Comparison of ENCODE assay signal across 8 cellular contexts in genomic region chr19:52637718-52638585, GRCh38. TPM values are rescaled to one million over a fixed set of nuclear protein-coding genes. Genes with fewer than 3 reads are reported as not detected.
A peak's percentile ranks its signal among the peaks of the same experiment; 100 is the strongest.
DNase-seq lines count a peak whose midpoint lies in the region; ATAC-seq, FAIRE-seq and TF ChIP-seq lines count a peak whose summit lies in the region.

Gene ZNF83, minus strand, starts transcription at chr19:52638355.

- H3K9me3 Mint-ChIP-seq in astrocyte (ENCODE audit: unreplicated experiment), result no peaks in the 10 kb centered on the region

- peaks cover 2% of the 10 kb centered on the region for H3K36me3 ChIP-seq in astrocyte (ENCODE audit: insufficient read depth, low read length)
- H3K36me3 ChIP-seq in rectal smooth muscle tissue (ENCODE audit: control insufficient read depth, insufficient read depth, low read length), result peaks cover 2% of the 10 kb centered on the region
- peaks cover 0 to 5% of the 10 kb centered on the region in 2 donors for H3K36me3 ChIP-seq in vagina

- CTCF ChIA-PET in GM10248 (lab: Yijun Ruan, JAX), result no interaction called here

- peaks cover 6% of the 10 kb centered on the region for H3K79me2 ChIP-seq in astrocyte (ENCODE audit: insufficient read depth, low read length)

- peak within 1 kb of the TSS; percentile 86 for H2AFZ ChIP-seq in astrocyte (ENCODE audit: low read depth, low read length)

- intact Hi-C loops in T-helper 2 cell treated with Interferon-gamma antibody and Interleukin-4, amounts not matched to agents 100 ng/mL and 5 ng/mL, for 36 hours (cut with micrococcal nuclease), result loop anchor here (1.0 to 10.0 kb wide), 8 partner anchors 37 to 327 kb away; partner anchors contain the start of genes ZNF611, ZNF701, ZNF808 and ZNF816
- intact Hi-C loops in vagina (cut with DNase I), result no loop called here

- peak in 1 of 2 donors; percentile 33 for TF ChIP-seq POLR2A in vagina (IDR thresholded peaks at IDR 0.05)

- H3K4me3 Mint-ChIP-seq in astrocyte (ENCODE audit: unreplicated experiment), result peak within 1 kb of the TSS; percentile 96

- FAIRE-seq in astrocyte (lab: Jason Lieb, UNC), result no peak

- no peaks in the 10 kb centered on the region for H3K27me3 ChIP-seq in astrocyte (ENCODE audit: insufficient read depth, low read length)
- H3K27me3 ChIP-seq in rectal smooth muscle tissue (ENCODE audit: control insufficient read depth, insufficient read depth, low read length), result no peaks in the 10 kb centered on the region
- no peaks in the 10 kb centered on the region for H3K27me3 ChIP-seq in vagina

- peak within 1 kb of the TSS; percentile 97 for H3K27ac Mint-ChIP-seq in astrocyte (ENCODE audit: unreplicated experiment)

- H3K4me3 ChIP-seq in astrocyte (ENCODE audit: insufficient read depth, low read depth, low read length) (peak within 1 kb of the TSS; percentile 90), rectal smooth muscle tissue (ENCODE audit: low read length) (peak within 1 kb of the TSS; percentile 82), vagina (peak within 1 kb of the TSS; percentile 50 to 69)

- H3K9me3 ChIP-seq in astrocyte (ENCODE audit: insufficient read depth, low read depth, low read length) (no peaks in the 10 kb centered on the region), vagina (no peaks in the 10 kb centered on the region)

- H3K27ac ChIP-seq in astrocyte (ENCODE audit: low read depth, low read length), result peak within 1 kb of the TSS; percentile 86
- peak within 1 kb of the TSS; percentile 62 for H3K27ac ChIP-seq in rectal smooth muscle tissue (ENCODE audit: low read depth, low read length)
- peak within 1 kb of the TSS; percentile 78 for H3K27ac ChIP-seq in vagina

- H3K4me1 ChIP-seq in astrocyte (ENCODE audit: insufficient read depth, low read length) (peaks cover 6% of the 10 kb centered on the region), rectal smooth muscle tissue (ENCODE audit: control insufficient read depth, insufficient read depth, low read length) (peaks cover 2% of the 10 kb centered on the region), vagina (peaks cover 15% of the 10 kb centered on the region)

- POLR2A ChIA-PET in GM10248 (lab: Yijun Ruan, JAX), result no interaction called here

- peaks cover 11% of the 10 kb centered on the region for H3K36me3 Mint-ChIP-seq in astrocyte (ENCODE audit: low read depth, unreplicated experiment)

- DNase-seq in GM10248 (ENCODE audit: extremely low spot score), result peak; percentile 99
- peak; percentile 97 for DNase-seq in NCI-H146 (lab: John Stamatoyannopoulos, UW)
- DNase-seq in astrocyte (ENCODE audit: low read depth), result peak; percentile 83
- DNase-seq in hepatic stellate cell (ENCODE audit: low spot score), result peak; percentile 93
- peak; percentile 95 to 98 for DNase-seq in vagina (ENCODE audit: extremely low spot score in 2 of 2)

- H3K9ac ChIP-seq in astrocyte (ENCODE audit: low read length) (peak within 1 kb of the TSS; percentile 91), rectal smooth muscle tissue (ENCODE audit: low read length) (peak within 1 kb of the TSS; percentile 32)

- TF ChIP-seq CTCF in GM10248 (IDR thresholded peaks at IDR 0.05; ENCODE audit: control extremely low read depth, extremely low read depth, low read depth, missing control alignments) (no peak), astrocyte (IDR thresholded peaks at IDR 0.05; ENCODE audit: insufficient read depth, low read depth, low read length) (no peak), vagina (IDR thresholded peaks at IDR 0.05) (no peak)

- peak within 1 kb of the TSS; percentile 89 for H3K4me2 ChIP-seq in astrocyte (ENCODE audit: low read length)

- peak; percentile 90 for ATAC-seq in HG02759 (IDR thresholded peaks at IDR 0.05; ENCODE audit: unreplicated experiment)

- no peaks in the 10 kb centered on the region for H4K20me1 ChIP-seq in astrocyte (ENCODE audit: insufficient read depth, low read length)

- no peaks in the 10 kb centered on the region for H3K27me3 Mint-ChIP-seq in astrocyte (ENCODE audit: low read depth, unreplicated experiment)

- peaks cover 19% of the 10 kb centered on the region for H3K4me1 Mint-ChIP-seq in astrocyte (ENCODE audit: low read depth, unreplicated experiment)

RNA-seq across cellular contexts. Expression of gene ZNF83, which starts in this region (rescaled TPM):
- total RNA-seq in T-helper 2 cell treated with Interferon-gamma antibody and Interleukin-4, amounts not matched to agents 100 ng/mL and 5 ng/mL, for 36 hours, result 37.7 and 43.1 TPM in 2 replicates
- total RNA-seq in astrocyte (27.6 and 35.4 TPM in 2 replicates), vagina (78.6 TPM)

Comparison
In these comparisons a context has a peak if more than half of its experiments do, and no peak if none do; other contexts are left out.
1. Peak in every context shown above with its lines: DNase-seq, ATAC-seq, H3K4me3 ChIP-seq and H3K27ac ChIP-seq.